8 cellular contexts compared by ENCODE assay signal in genomic region chr7:100148225-100148558, GRCh38. TPM values are rescaled to one million over a fixed set of nuclear protein-coding genes. Genes with fewer than 3 reads are reported as not detected.
DNase-seq lines count a peak whose midpoint lies in the region; ATAC-seq, FAIRE-seq and TF ChIP-seq lines count a peak whose summit lies in the region.

No MANE protein-coding gene starts in this region.

- no peak for DNase-seq in T-helper 1 cell
- DNase-seq in activated naive CD8-positive, alpha-beta T cell treated with anti-CD3 and anti-CD28 coated beads for 36 hours: no peak
- no peak for DNase-seq in keratinocyte (ENCODE audit: low read depth, low spot score)
- no peak for DNase-seq in lower leg skin (ENCODE audit: low spot score in 2 of 2)
- no peak for DNase-seq in HCEC 1CT

- H3K9me3 Mint-ChIP-seq in T-helper 1 cell treated with Interleukin-12 subunit alpha and Interleukin-12 subunit beta and Interleukin-4 antibody, amounts not matched to agents 30 μg/mL and 1 μg/mL, for 36 hours: no peaks in the 10 kb centered on the region
- no peaks in the 10 kb centered on the region for H3K9me3 Mint-ChIP-seq in activated naive CD8-positive, alpha-beta T cell treated with anti-CD3 and anti-CD28 coated beads for 36 hours

- H4K20me1 ChIP-seq in keratinocyte (ENCODE audit: control insufficient read depth, extremely low read depth, insufficient read depth, low read length): no peaks in the 10 kb centered on the region

- H3K4me3 ChIP-seq in keratinocyte (ENCODE audit: control insufficient read depth in 2 of 3, extremely low read depth in 1 of 3, insufficient read depth in 2 of 3, low read depth in 1 of 3, low read length in 3 of 3) (peak overlapping the region; percentile 26 to 75 (median 55)), lower leg skin (ENCODE audit: low read depth, poor library complexity, severe bottlenecking) (no peak overlapping the region)

- intact Hi-C loops in lower leg skin (cut with DNase I; ENCODE audit: low total_unique reads): no loop called here

- WGBS in lower leg skin, 2 donors: 9 to 11% methylated on average over 14 of the region's 14 CpGs

- TF ChIP-seq POLR2A in lower leg skin (IDR thresholded peaks at IDR 0.05): no peak

- H3K27me3 ChIP-seq in keratinocyte (ENCODE audit: control insufficient read depth, extremely low read depth, insufficient read depth, low read length): no peaks in the 10 kb centered on the region

- H3K36me3 Mint-ChIP-seq in T-helper 1 cell treated with Interleukin-12 subunit alpha and Interleukin-12 subunit beta and Interleukin-4 antibody, amounts not matched to agents 30 μg/mL and 1 μg/mL, for 36 hours (ENCODE audit: low read depth): peaks cover 15% of the 10 kb centered on the region
- H3K36me3 Mint-ChIP-seq in activated naive CD8-positive, alpha-beta T cell treated with anti-CD3 and anti-CD28 coated beads for 36 hours: peaks cover 21% of the 10 kb centered on the region

- peak overlapping the region; percentile 96 for H3K4me3 Mint-ChIP-seq in T-helper 1 cell treated with Interleukin-12 subunit alpha and Interleukin-12 subunit beta and Interleukin-4 antibody, amounts not matched to agents 30 μg/mL and 1 μg/mL, for 36 hours
- peak overlapping the region; percentile 99 for H3K4me3 Mint-ChIP-seq in activated naive CD8-positive, alpha-beta T cell treated with anti-CD3 and anti-CD28 coated beads for 36 hours

- peak overlapping the region; percentile 90 for H3K27ac Mint-ChIP-seq in T-helper 1 cell treated with Interleukin-12 subunit alpha and Interleukin-12 subunit beta and Interleukin-4 antibody, amounts not matched to agents 30 μg/mL and 1 μg/mL, for 36 hours
- peak overlapping the region; percentile 98 for H3K27ac Mint-ChIP-seq in activated naive CD8-positive, alpha-beta T cell treated with anti-CD3 and anti-CD28 coated beads for 36 hours

- no peak for ATAC-seq in HG02852 (IDR thresholded peaks at IDR 0.05; ENCODE audit: unreplicated experiment)

- H3K36me3 ChIP-seq in keratinocyte (ENCODE audit: control insufficient read depth in 2 of 2, extremely low read depth in 1 of 2, insufficient read depth in 2 of 2, low read length in 2 of 2): no peaks in the 10 kb centered on the region

- H3K27me3 Mint-ChIP-seq in T-helper 1 cell treated with Interleukin-12 subunit alpha and Interleukin-12 subunit beta and Interleukin-4 antibody, amounts not matched to agents 30 μg/mL and 1 μg/mL, for 36 hours (ENCODE audit: low read depth): no peaks in the 10 kb centered on the region
- H3K27me3 Mint-ChIP-seq in activated naive CD8-positive, alpha-beta T cell treated with anti-CD3 and anti-CD28 coated beads for 36 hours: no peaks in the 10 kb centered on the region

- peaks cover 18% of the 10 kb centered on the region for H3K4me1 ChIP-seq in keratinocyte (ENCODE audit: control insufficient read depth, extremely low read depth, insufficient read depth, low read length)

- peaks cover 28% of the 10 kb centered on the region for H3K4me1 Mint-ChIP-seq in T-helper 1 cell treated with Interleukin-12 subunit alpha and Interleukin-12 subunit beta and Interleukin-4 antibody, amounts not matched to agents 30 μg/mL and 1 μg/mL, for 36 hours (ENCODE audit: low read depth)
- H3K4me1 Mint-ChIP-seq in activated naive CD8-positive, alpha-beta T cell treated with anti-CD3 and anti-CD28 coated beads for 36 hours: peaks cover 23% of the 10 kb centered on the region

- peak overlapping the region; percentile 89 for H3K4me2 ChIP-seq in keratinocyte (ENCODE audit: control insufficient read depth, extremely low read depth, insufficient read depth, low read depth, low read length)

- peak overlapping the region; percentile 78 for H3K9ac ChIP-seq in keratinocyte (ENCODE audit: control insufficient read depth, extremely low read depth, insufficient read depth, low read length)

- H3K9me1 ChIP-seq in keratinocyte (ENCODE audit: control insufficient read depth, extremely low read depth, insufficient read depth, low read length): no peaks in the 10 kb centered on the region

- peak overlapping the region; percentile 84 for H2AFZ ChIP-seq in keratinocyte (ENCODE audit: control insufficient read depth, low read length)

- no peak for FAIRE-seq in keratinocyte (lab: Jason Lieb, UNC)

- TF ChIP-seq CTCF in keratinocyte (optimal IDR thresholded peaks at IDR 0.05 in 1 of 3, IDR thresholded peaks at IDR 0.05 in 1 of 3, conservative IDR thresholded peaks at IDR 0.05 in 1 of 3; ENCODE audit: extremely low read depth in 1 of 3, insufficient read depth in 2 of 3, low read length in 3 of 3): no peak
- no peak for TF ChIP-seq CTCF in lower leg skin (IDR thresholded peaks at IDR 0.05)

- no peaks in the 10 kb centered on the region for H3K9me3 ChIP-seq in keratinocyte (ENCODE audit: control insufficient read depth, low read depth, low read length)

- H3K27ac ChIP-seq in keratinocyte (ENCODE audit: control insufficient read depth, insufficient read depth, low read length) (peak overlapping the region; percentile 63), temporal lobe (ENCODE audit: low read depth, low read length) (peak overlapping the region; percentile 86)

- peaks cover 15% of the 10 kb centered on the region for H3K79me2 ChIP-seq in keratinocyte (ENCODE audit: control insufficient read depth, insufficient read depth, low read length)

- dilution Hi-C loops in keratinocyte (cut with MboI; ENCODE audit: extremely low pct_ligation_motif_present, low sequenced_read_pairs): no loop called here

RNA-seq across cellular contexts. Expression of gene LAMTOR4, which starts 0.5 kb away (rescaled TPM):
- 100 to 1,000 TPM; 101 to 104 TPM for total RNA-seq in activated naive CD8-positive, alpha-beta T cell treated with anti-CD3 and anti-CD28 coated beads for 36 hours
- 99.2 to 151 TPM (median 115 TPM) in 3 replicates for polyA plus RNA-seq in keratinocyte
- 74.8 TPM for polyA plus RNA-seq in keratinocyte (2011; ENCODE audit: low read depth)
- polyA plus RNA-seq in keratinocyte (2011; cell fraction: cytosol; rRNA removed): 84.7 and 167 TPM in 2 replicates
- polyA plus RNA-seq in keratinocyte (2011; cell fraction: nucleus; rRNA removed): 70.4 and 74.9 TPM in 2 replicates
- 118 and 134 TPM in 2 replicates for polyA plus RNA-seq in keratinocyte (2012; ENCODE audit: low replicate concordance)
- 34.6 to 63.0 TPM (median 48.9 TPM) in 3 replicates for polyA minus RNA-seq in keratinocyte
- 46.8 TPM for polyA minus RNA-seq in keratinocyte (2011; cell fraction: cytosol; rRNA and poly(A)+ RNA removed)
- 5.4 and 9.7 TPM in 2 replicates for polyA minus RNA-seq in keratinocyte (2011; cell fraction: nucleus; rRNA and poly(A)+ RNA removed)
- total RNA-seq in temporal lobe: 44.0 TPM
- 100 to 1,000 TPM; 601 to 803 (median 717) TPM for total RNA-seq in lower leg skin

RNA-seq across cellular contexts. Expression of gene TRAPPC14, which starts 10.3 kb away (rescaled TPM):
- 10 to 100 TPM; 17.0 to 20.0 TPM for total RNA-seq in activated naive CD8-positive, alpha-beta T cell treated with anti-CD3 and anti-CD28 coated beads for 36 hours
- polyA plus RNA-seq in keratinocyte: 3.1 to 4.7 TPM (median 4.4 TPM) in 3 replicates
- polyA plus RNA-seq in keratinocyte (2011; ENCODE audit: low read depth): 1.3 TPM
- polyA plus RNA-seq in keratinocyte (2011; cell fraction: cytosol; rRNA removed): 2.7 and 5.3 TPM in 2 replicates
- polyA plus RNA-seq in keratinocyte (2011; cell fraction: nucleus; rRNA removed): 26.4 and 35.9 TPM in 2 replicates
- 11.9 and 13.0 TPM in 2 replicates for polyA plus RNA-seq in keratinocyte (2012; ENCODE audit: low replicate concordance)
- 4.6 to 13.4 TPM (median 9.9 TPM) in 3 replicates for polyA minus RNA-seq in keratinocyte
- polyA minus RNA-seq in keratinocyte (2011; cell fraction: cytosol; rRNA and poly(A)+ RNA removed): 8.4 TPM
- 6.6 and 7.8 TPM in 2 replicates for polyA minus RNA-seq in keratinocyte (2011; cell fraction: nucleus; rRNA and poly(A)+ RNA removed)
- total RNA-seq in temporal lobe: 9.6 TPM
- total RNA-seq in lower leg skin: 10 to 100 TPM; 20.8 to 46.5 (median 25.2) TPM

RNA-seq across cellular contexts. Expression of gene GAL3ST4, which starts 20.2 kb away (rescaled TPM):
- 1 to 10 TPM; 2.9 to 3.6 TPM for total RNA-seq in activated naive CD8-positive, alpha-beta T cell treated with anti-CD3 and anti-CD28 coated beads for 36 hours
- 1.5 to 2.7 TPM (median 1.5 TPM) in 3 replicates for polyA plus RNA-seq in keratinocyte
- not detected for polyA plus RNA-seq in keratinocyte (2011; ENCODE audit: low read depth)
- polyA plus RNA-seq in keratinocyte (2011; cell fraction: cytosol; rRNA removed): 1.1 TPM in 2 replicates
- polyA plus RNA-seq in keratinocyte (2011; cell fraction: nucleus; rRNA removed): 2.4 and 2.6 TPM in 2 replicates
- polyA plus RNA-seq in keratinocyte (2012; ENCODE audit: low replicate concordance): 1.0 and 1.7 TPM in 2 replicates
- 1.0 to 3.6 TPM (median 1.5 TPM) in 3 replicates for polyA minus RNA-seq in keratinocyte
- polyA minus RNA-seq in keratinocyte (2011; cell fraction: cytosol; rRNA and poly(A)+ RNA removed): 2.1 TPM
- 1.2 and 1.3 TPM in 2 replicates for polyA minus RNA-seq in keratinocyte (2011; cell fraction: nucleus; rRNA and poly(A)+ RNA removed)
- 3.9 TPM for total RNA-seq in temporal lobe
- total RNA-seq in lower leg skin: 10 to 100 TPM; 25.3 to 36.1 (median 27.2) TPM

RNA-seq across cellular contexts. Expression of gene MBLAC1, which starts 21.4 kb away (rescaled TPM):
- 1 to 10 TPM; 3.2 to 3.3 TPM for total RNA-seq in activated naive CD8-positive, alpha-beta T cell treated with anti-CD3 and anti-CD28 coated beads for 36 hours
- polyA plus RNA-seq in keratinocyte: 0.21 to 0.50 TPM (median 0.46 TPM) in 3 replicates
- polyA plus RNA-seq in keratinocyte (2011; ENCODE audit: low read depth): 0.35 TPM
- 0.46 and 0.69 TPM in 2 replicates for polyA plus RNA-seq in keratinocyte (2011; cell fraction: cytosol; rRNA removed)
- 0.55 and 0.59 TPM in 2 replicates for polyA plus RNA-seq in keratinocyte (2011; cell fraction: nucleus; rRNA removed)
- 0.52 and 1.1 TPM in 2 replicates for polyA plus RNA-seq in keratinocyte (2012; ENCODE audit: low replicate concordance)
- 0.13 TPM in 1 of 3 replicates, not detected in the others for polyA minus RNA-seq in keratinocyte
- polyA minus RNA-seq in keratinocyte (2011; cell fraction: cytosol; rRNA and poly(A)+ RNA removed): not detected
- polyA minus RNA-seq in keratinocyte (2011; cell fraction: nucleus; rRNA and poly(A)+ RNA removed): not detected in 2 replicates
- 2.2 TPM for total RNA-seq in temporal lobe
- total RNA-seq in lower leg skin: 1 to 10 TPM; 1.6 to 8.7 (median 6.0) TPM

RNA-seq across cellular contexts. Expression of gene CNPY4, which starts 28.8 kb away (rescaled TPM):
- total RNA-seq in activated naive CD8-positive, alpha-beta T cell treated with anti-CD3 and anti-CD28 coated beads for 36 hours: 10 to 100 TPM; 10.1 to 10.2 TPM
- polyA plus RNA-seq in keratinocyte: 7.7 to 9.9 TPM (median 9.8 TPM) in 3 replicates
- 1.5 TPM for polyA plus RNA-seq in keratinocyte (2011; ENCODE audit: low read depth)
- 4.2 and 5.8 TPM in 2 replicates for polyA plus RNA-seq in keratinocyte (2011; cell fraction: cytosol; rRNA removed)
- polyA plus RNA-seq in keratinocyte (2011; cell fraction: nucleus; rRNA removed): 15.8 and 18.7 TPM in 2 replicates
- 2.1 and 9.1 TPM in 2 replicates for polyA plus RNA-seq in keratinocyte (2012; ENCODE audit: low replicate concordance)
- 1.6 to 3.3 TPM (median 3.1 TPM) in 3 replicates for polyA minus RNA-seq in keratinocyte
- polyA minus RNA-seq in keratinocyte (2011; cell fraction: cytosol; rRNA and poly(A)+ RNA removed): 1.3 TPM
- 3.4 and 6.3 TPM in 2 replicates for polyA minus RNA-seq in keratinocyte (2011; cell fraction: nucleus; rRNA and poly(A)+ RNA removed)
- total RNA-seq in temporal lobe (11.1 TPM), lower leg skin (1 to 10 TPM; 3.8 to 8.4 (median 6.5) TPM)

Comparison
In these comparisons a context has a peak if more than half of its experiments do, and no peak if none do; other contexts are left out.
1. RNA of gene LAMTOR4, which starts 0.5 kb away (total RNA-seq): 601 to 803 TPM in lower leg skin; 101 to 104 TPM in activated naive CD8-positive, alpha-beta T cell treated with anti-CD3 and anti-CD28 coated beads for 36 hours and 44.0 TPM in temporal lobe (single experiment); every median in the first group is over 4 times any median in the second.